1 cellular context compared by ENCODE assay signal in the genomic region with DNA sequence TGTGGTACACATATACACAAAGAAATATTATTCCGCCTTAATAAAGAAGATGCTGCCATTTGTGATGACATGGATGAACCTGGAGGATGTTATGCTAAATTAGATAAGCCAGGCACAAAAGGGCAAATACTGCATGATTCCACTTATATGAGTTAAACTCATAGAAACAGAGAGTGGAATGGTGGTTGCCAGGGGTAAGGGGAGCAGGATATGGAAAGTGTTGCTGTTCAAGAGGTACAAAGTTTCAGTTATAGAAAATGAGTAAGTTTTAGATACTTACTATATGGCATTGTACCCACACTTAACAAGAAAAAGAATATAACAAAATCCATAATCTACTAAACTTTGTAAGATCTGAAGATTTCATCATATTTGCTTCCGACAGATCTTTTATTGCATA.
TF ChIP-seq lines count a peak whose summit lies in the region.

No MANE protein-coding gene starts in this region.

TF ChIP-seq in HepG2, 621 proteins besides CTCF, POLR2A, EP300 and RAD21:
- TF ChIP-seq ZNF367 (CRISPR knock-in tag; IDR thresholded peaks at IDR 0.05; ENCODE audit: borderline replicate concordance) (no peak), CEBPB (IDR thresholded peaks at IDR 0.05; ENCODE audit: borderline replicate concordance, low read depth, low read length) (peak; percentile 49; the same call in 1 of the 2 replicates), SAP130 (CRISPR knock-in tag; IDR thresholded peaks at IDR 0.05; ENCODE audit: low read depth) (no peak)
